Comparison of ENCODE assay signal across 28 cellular contexts in the genomic region with DNA sequence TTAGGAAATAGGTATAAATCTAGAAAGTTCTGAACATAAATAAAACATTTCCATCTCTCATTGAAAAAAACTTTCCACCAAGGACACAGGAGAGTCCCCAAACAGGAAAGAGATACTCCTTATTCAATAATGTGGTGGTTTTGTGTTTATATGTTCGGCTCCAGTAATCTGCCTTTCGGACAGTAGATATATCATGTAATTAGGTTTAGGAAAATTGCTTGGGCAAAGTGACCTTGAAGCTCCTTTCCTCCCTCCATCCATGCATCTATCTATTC.
"Had no signal": no experiment of that assay in that cellular context is flagged by ENCODE, and none has a peak within 500 bp of the region (broad histone marks: within the 10 kb centered on the region; RNA-seq: fewer than 3 reads in every experiment).

No MANE protein-coding gene starts in this region.

- DNase-seq: activated effector memory CD4-positive, alpha-beta T cell treated with anti-CD3 and anti-CD28 coated beads, Interleukin-2, amount 50 U/mL, for 16 hours; activated effector memory CD4-positive, alpha-beta T cell treated with Interleukin-2 at 50 U/mL for 16 hours; activated gamma-delta T cell; activated gamma-delta T cell treated with Interleukin-2 at 50 U/mL for 16 hours; activated naive CD4-positive, alpha-beta T cell; activated naive CD4-positive, alpha-beta T cell treated with anti-CD3 and anti-CD28 coated beads for 36 hours; activated naive CD4-positive, alpha-beta T cell treated with anti-CD3 and anti-CD28 coated beads, Interleukin-2, amount 10 ng/mL, durations not matched to agents 7 days and 5 days; activated naive CD4-positive, alpha-beta T cell treated with anti-CD3 and anti-CD28 coated beads, Interleukin-2, amount 50 U/mL, for 16 hours; activated naive CD4-positive, alpha-beta T cell treated with Interleukin-2 at 50 U/mL for 16 hours; activated naive CD8-positive, alpha-beta T cell treated with anti-CD3 and anti-CD28 coated beads for 36 hours; activated naive CD8-positive, alpha-beta T cell treated with anti-CD3 and anti-CD28 coated beads, Interleukin-2, amount 10 ng/mL, durations not matched to agents 7 days and 5 days; activated naive CD8-positive, alpha-beta T cell treated with anti-CD3 and anti-CD28 coated beads, Interleukin-2, amount 50 U/mL, for 24 hours; activated T-cell treated with anti-CD3 and anti-CD28 coated beads, Interleukin-2, amount 50 U/mL, for 24 hours; activated T-cell treated with anti-CD3 and anti-CD28 coated beads, Interleukin-2, amount 50 U/mL, for 4 hours; activated T-cell treated with anti-CD3 and anti-CD28 coated beads, Interleukin-2, amount 50 U/mL, for 48 hours; activated T-cell treated with anti-CD3 and anti-CD28 coated beads, Interleukin-2, amount 50 U/mL, for 72 hours; adrenal gland; amniotic stem cell; amygdala; anterior cingulate cortex; aorta; body of pancreas; brain microvascular endothelial cell; caudate nucleus; central memory CD4-positive, alpha-beta T cell; cerebellar nuclear complex had no signal

- ATAC-seq: activated naive CD4-positive, alpha-beta T cell treated with anti-CD3 and anti-CD28 coated beads, Interleukin-2, amount 50 U/mL, for 72 hours; activated naive CD8-positive, alpha-beta T cell treated with anti-CD3 and anti-CD28 coated beads, Interleukin-2, amount 50 U/mL, for 24 hours; activated T-cell treated with anti-CD3 and anti-CD28 coated beads, Interleukin-2, amount 50 U/mL, for 4 hours; activated T-cell treated with anti-CD3 and anti-CD28 coated beads, Interleukin-2, amount 50 U/mL, for 72 hours; activated T-helper 17 cell treated with anti-CD3 and anti-CD28 coated beads, Interleukin-2, amount 50 U/mL, for 72 hours; body of pancreas had no signal
